Comparison of ENCODE assay signal across 6 cellular contexts in the genomic region with DNA sequence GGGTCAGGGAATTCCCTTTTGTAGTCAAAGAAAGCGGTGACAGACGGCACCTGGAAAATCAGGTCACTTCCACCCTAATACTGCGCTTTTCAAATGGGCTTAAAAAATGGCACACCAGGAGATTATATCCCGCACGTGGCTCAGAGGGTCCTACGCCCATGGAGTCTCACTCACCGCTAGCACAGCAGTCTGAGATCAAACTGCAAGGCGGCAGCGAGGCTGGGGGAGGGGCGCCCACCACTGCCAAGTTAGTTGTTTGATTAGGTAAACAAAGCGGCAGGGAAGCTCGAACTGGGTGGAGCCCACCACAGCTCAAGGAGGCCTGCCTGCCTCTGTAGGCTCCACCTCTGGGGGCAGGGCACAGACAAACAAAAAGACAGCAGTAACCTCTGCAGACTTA.
DNase-seq lines count a peak whose midpoint lies in the region; ATAC-seq, FAIRE-seq and TF ChIP-seq lines count a peak whose summit lies in the region.
"Not testable (repeated sequence)": the region's sequence is repeated elsewhere in the genome, so short reads cannot be mapped to it uniquely, and the experiment has no call there.

No MANE protein-coding gene starts in this region.

- not testable (repeated sequence) for H3K9ac ChIP-seq in HepG2 (ENCODE audit: insufficient read depth, low read depth, low read length)

- DNase-seq in activated CD4-positive, alpha-beta T cell treated with anti-CD3 and anti-CD28 coated beads for 36 hours; activated T-cell treated with anti-CD3 and anti-CD28 coated beads, Interleukin-2, amount 50 U/mL, for 24 hours; activated T-helper 2 cell treated with anti-CD3 and anti-CD28 coated beads, Interferon-gamma antibody, Interleukin-2, Interleukin-4, amounts not matched to agents 10 μg/mL and 5 μg/mL and 100 μg/mL, durations not matched to agents 14 hours and 24 hours and 36 hours (ENCODE audit: low spot score); activated naive CD8-positive, alpha-beta T cell treated with anti-CD3 and anti-CD28 coated beads for 36 hours; HepG2 (ENCODE audit: low spot score): not testable (repeated sequence)

- TF ChIP-seq EP300 in HepG2 (IDR thresholded peaks at IDR 0.05; ENCODE audit: low read depth in 2 of 2, low read length in 2 of 2); HepG2 (CRISPR knock-in tag; IDR thresholded peaks at IDR 0.05; ENCODE audit: borderline replicate concordance): not testable (repeated sequence)

- H4K20me1 ChIP-seq in HepG2 (ENCODE audit: insufficient read depth, low read length), result not testable (repeated sequence)

- peaks cover 69% of the 10 kb centered on the region for H3K36me3 Mint-ChIP-seq in activated CD4-positive, alpha-beta T cell treated with anti-CD3 and anti-CD28 coated beads for 36 hours (ENCODE audit: low read depth)
- peaks cover 80% of the 10 kb centered on the region for H3K36me3 Mint-ChIP-seq in activated T-cell treated with anti-CD3 and anti-CD28 coated beads, Interleukin-2, amount 50 U/mL, for 24 hours (ENCODE audit: low read depth)
- H3K36me3 Mint-ChIP-seq in activated T-helper 2 cell treated with anti-CD3 and anti-CD28 coated beads, Interferon-gamma antibody, Interleukin-2, Interleukin-4, amounts not matched to agents 10 μg/mL and 5 μg/mL and 100 μg/mL, durations not matched to agents 14 hours and 24 hours and 36 hours (ENCODE audit: low read depth), result peaks cover 83% of the 10 kb centered on the region
- H3K36me3 Mint-ChIP-seq in activated naive CD8-positive, alpha-beta T cell treated with anti-CD3 and anti-CD28 coated beads for 36 hours, result peaks cover 88% of the 10 kb centered on the region
- H3K36me3 Mint-ChIP-seq in stimulated activated naive CD8-positive, alpha-beta T cell treated with anti-CD3 and anti-CD28 coated beads, Interleukin-15, Interleukin-2, amounts not matched to agents 100 ng/mL and 50 ng/mL, for 24 hours (ENCODE audit: low read depth), result peaks cover 72% of the 10 kb centered on the region

- not testable (repeated sequence) for H3K4me3 Mint-ChIP-seq in activated CD4-positive, alpha-beta T cell treated with anti-CD3 and anti-CD28 coated beads for 36 hours; activated T-cell treated with anti-CD3 and anti-CD28 coated beads, Interleukin-2, amount 50 U/mL, for 24 hours; activated T-helper 2 cell treated with anti-CD3 and anti-CD28 coated beads, Interferon-gamma antibody, Interleukin-2, Interleukin-4, amounts not matched to agents 10 μg/mL and 5 μg/mL and 100 μg/mL, durations not matched to agents 14 hours and 24 hours and 36 hours (ENCODE audit: low read depth); activated naive CD8-positive, alpha-beta T cell treated with anti-CD3 and anti-CD28 coated beads for 36 hours; stimulated activated naive CD8-positive, alpha-beta T cell treated with anti-CD3 and anti-CD28 coated beads, Interleukin-15, Interleukin-2, amounts not matched to agents 100 ng/mL and 50 ng/mL, for 24 hours

- peaks cover 16% of the 10 kb centered on the region for H3K9me3 Mint-ChIP-seq in activated CD4-positive, alpha-beta T cell treated with anti-CD3 and anti-CD28 coated beads for 36 hours (ENCODE audit: low read depth)
- peaks cover 13% of the 10 kb centered on the region for H3K9me3 Mint-ChIP-seq in activated T-cell treated with anti-CD3 and anti-CD28 coated beads, Interleukin-2, amount 50 U/mL, for 24 hours
- H3K9me3 Mint-ChIP-seq in activated T-helper 2 cell treated with anti-CD3 and anti-CD28 coated beads, Interferon-gamma antibody, Interleukin-2, Interleukin-4, amounts not matched to agents 10 μg/mL and 5 μg/mL and 100 μg/mL, durations not matched to agents 14 hours and 24 hours and 36 hours, result peaks cover 48% of the 10 kb centered on the region
- peaks cover 30% of the 10 kb centered on the region for H3K9me3 Mint-ChIP-seq in activated naive CD8-positive, alpha-beta T cell treated with anti-CD3 and anti-CD28 coated beads for 36 hours
- H3K9me3 Mint-ChIP-seq in stimulated activated naive CD8-positive, alpha-beta T cell treated with anti-CD3 and anti-CD28 coated beads, Interleukin-15, Interleukin-2, amounts not matched to agents 100 ng/mL and 50 ng/mL, for 24 hours, result not testable (repeated sequence)

- peak overlapping the region; percentile 75 for H3K27ac Mint-ChIP-seq in activated CD4-positive, alpha-beta T cell treated with anti-CD3 and anti-CD28 coated beads for 36 hours
- H3K27ac Mint-ChIP-seq in activated T-cell treated with anti-CD3 and anti-CD28 coated beads, Interleukin-2, amount 50 U/mL, for 24 hours, result peak overlapping the region; percentile 79
- H3K27ac Mint-ChIP-seq in activated T-helper 2 cell treated with anti-CD3 and anti-CD28 coated beads, Interferon-gamma antibody, Interleukin-2, Interleukin-4, amounts not matched to agents 10 μg/mL and 5 μg/mL and 100 μg/mL, durations not matched to agents 14 hours and 24 hours and 36 hours, result peak overlapping the region; percentile 33
- peak overlapping the region; percentile 69 for H3K27ac Mint-ChIP-seq in activated naive CD8-positive, alpha-beta T cell treated with anti-CD3 and anti-CD28 coated beads for 36 hours
- peak overlapping the region; percentile 56 for H3K27ac Mint-ChIP-seq in stimulated activated naive CD8-positive, alpha-beta T cell treated with anti-CD3 and anti-CD28 coated beads, Interleukin-15, Interleukin-2, amounts not matched to agents 100 ng/mL and 50 ng/mL, for 24 hours

- H3K27me3 Mint-ChIP-seq in activated CD4-positive, alpha-beta T cell treated with anti-CD3 and anti-CD28 coated beads for 36 hours; activated T-cell treated with anti-CD3 and anti-CD28 coated beads, Interleukin-2, amount 50 U/mL, for 24 hours; activated T-helper 2 cell treated with anti-CD3 and anti-CD28 coated beads, Interferon-gamma antibody, Interleukin-2, Interleukin-4, amounts not matched to agents 10 μg/mL and 5 μg/mL and 100 μg/mL, durations not matched to agents 14 hours and 24 hours and 36 hours (ENCODE audit: low read depth); activated naive CD8-positive, alpha-beta T cell treated with anti-CD3 and anti-CD28 coated beads for 36 hours; stimulated activated naive CD8-positive, alpha-beta T cell treated with anti-CD3 and anti-CD28 coated beads, Interleukin-15, Interleukin-2, amounts not matched to agents 100 ng/mL and 50 ng/mL, for 24 hours: not testable (repeated sequence)

- not testable (repeated sequence) for TF ChIP-seq CTCF in HepG2 (CRISPR knock-in tag; IDR thresholded peaks at IDR 0.05)

- intact Hi-C loops in activated CD4-positive, alpha-beta T cell treated with anti-CD3 and anti-CD28 coated beads for 36 hours (cut with DNase I, micrococcal nuclease); activated T-helper 2 cell treated with anti-CD3 and anti-CD28 coated beads, Interferon-gamma antibody, Interleukin-2, Interleukin-4, amounts not matched to agents 10 μg/mL and 5 μg/mL and 100 μg/mL, durations not matched to agents 14 hours and 24 hours and 36 hours (cut with micrococcal nuclease); HepG2 (cut with micrococcal nuclease; ENCODE audit: unreplicated experiment): not testable (repeated sequence)

- not testable (repeated sequence) for TF ChIP-seq RAD21 in HepG2 (CRISPR knock-in tag; IDR thresholded peaks at IDR 0.05)

- not testable (repeated sequence) for H3K36me3 ChIP-seq in HepG2 (replicated peaks in 1 of 2; ENCODE audit: control insufficient read depth in 1 of 2, insufficient read depth in 2 of 2, low read length in 2 of 2)

- not testable (repeated sequence) for H3K4me3 ChIP-seq in HepG2 (replicated peaks in 1 of 3; ENCODE audit: insufficient read depth in 1 of 3, low read depth in 2 of 3, low read length in 3 of 3)

- not testable (repeated sequence) for BruUV-seq in HepG2 (replicated peaks; lab: Mats Ljungman, UMichigan)

- not testable (repeated sequence) for H3K9me3 ChIP-seq in HepG2 (ENCODE audit: low read length)

- ATAC-seq in activated CD4-positive, alpha-beta T cell treated with anti-CD3 and anti-CD28 coated beads for 36 hours; HepG2: not testable (repeated sequence)

- FAIRE-seq in HepG2 (lab: Jason Lieb, UNC), result not testable (repeated sequence)

- not testable (repeated sequence) for H3K79me2 ChIP-seq in HepG2 (ENCODE audit: insufficient read depth, low read length)

- peaks cover 68% of the 10 kb centered on the region for H3K4me1 Mint-ChIP-seq in activated CD4-positive, alpha-beta T cell treated with anti-CD3 and anti-CD28 coated beads for 36 hours
- peaks cover 76% of the 10 kb centered on the region for H3K4me1 Mint-ChIP-seq in activated T-cell treated with anti-CD3 and anti-CD28 coated beads, Interleukin-2, amount 50 U/mL, for 24 hours (ENCODE audit: low read depth)
- H3K4me1 Mint-ChIP-seq in activated T-helper 2 cell treated with anti-CD3 and anti-CD28 coated beads, Interferon-gamma antibody, Interleukin-2, Interleukin-4, amounts not matched to agents 10 μg/mL and 5 μg/mL and 100 μg/mL, durations not matched to agents 14 hours and 24 hours and 36 hours (ENCODE audit: low read depth), result peaks cover 32% of the 10 kb centered on the region
- H3K4me1 Mint-ChIP-seq in activated naive CD8-positive, alpha-beta T cell treated with anti-CD3 and anti-CD28 coated beads for 36 hours, result peaks cover 43% of the 10 kb centered on the region
- peaks cover 69% of the 10 kb centered on the region for H3K4me1 Mint-ChIP-seq in stimulated activated naive CD8-positive, alpha-beta T cell treated with anti-CD3 and anti-CD28 coated beads, Interleukin-15, Interleukin-2, amounts not matched to agents 100 ng/mL and 50 ng/mL, for 24 hours (ENCODE audit: low read depth)

- POLR2A ChIA-PET in activated CD4-positive, alpha-beta T cell treated with anti-CD3 and anti-CD28 coated beads for 36 hours (lab: Charles Lee), result interaction anchor here (0.6 kb wide), 1 partner anchor 66 kb away, joined by 3 read pairs; no protein-coding TSS in a partner anchor
- POLR2A ChIA-PET in HepG2 (lab: Yijun Ruan, JAX), result not testable (repeated sequence)

- not testable (repeated sequence) for H3K27ac ChIP-seq in HepG2 (ENCODE audit: extremely low read length, insufficient read depth, low read length)

- not testable (repeated sequence) for H2AFZ ChIP-seq in HepG2 (ENCODE audit: low read length)

- not testable (repeated sequence) for H3K4me1 ChIP-seq in HepG2 (ENCODE audit: insufficient read depth, low read length)

- 15% methylated on average over 11 of the region's 12 CpGs for WGBS in HepG2 (ENCODE audit: low lambda C conversion rate)

- CTCF ChIA-PET in activated CD4-positive, alpha-beta T cell treated with anti-CD3 and anti-CD28 coated beads for 36 hours (lab: Charles Lee); HepG2 (lab: Yijun Ruan, JAX; ENCODE audit: low intra/inter-chr PET ratio, low total read pairs): not testable (repeated sequence)

- H3K4me2 ChIP-seq in HepG2 (ENCODE audit: low read depth, low read length), result not testable (repeated sequence)

- in situ Hi-C loops in HepG2 (cut with HindIII; ENCODE audit: extremely low pct_ligation_motif_present, low pct_unique_long_range_greater_than_20kb), result not testable (repeated sequence)

- H3K27me3 ChIP-seq in HepG2 (ENCODE audit: control insufficient read depth in 1 of 2, insufficient read depth in 2 of 2, low read length in 2 of 2), result not testable (repeated sequence)

- TF ChIP-seq POLR2A in HepG2 (IDR thresholded peaks at IDR 0.05; ENCODE audit: insufficient read depth in 1 of 2, low read depth in 2 of 2, low read length in 2 of 2), result not testable (repeated sequence)
